In the genomic region with DNA sequence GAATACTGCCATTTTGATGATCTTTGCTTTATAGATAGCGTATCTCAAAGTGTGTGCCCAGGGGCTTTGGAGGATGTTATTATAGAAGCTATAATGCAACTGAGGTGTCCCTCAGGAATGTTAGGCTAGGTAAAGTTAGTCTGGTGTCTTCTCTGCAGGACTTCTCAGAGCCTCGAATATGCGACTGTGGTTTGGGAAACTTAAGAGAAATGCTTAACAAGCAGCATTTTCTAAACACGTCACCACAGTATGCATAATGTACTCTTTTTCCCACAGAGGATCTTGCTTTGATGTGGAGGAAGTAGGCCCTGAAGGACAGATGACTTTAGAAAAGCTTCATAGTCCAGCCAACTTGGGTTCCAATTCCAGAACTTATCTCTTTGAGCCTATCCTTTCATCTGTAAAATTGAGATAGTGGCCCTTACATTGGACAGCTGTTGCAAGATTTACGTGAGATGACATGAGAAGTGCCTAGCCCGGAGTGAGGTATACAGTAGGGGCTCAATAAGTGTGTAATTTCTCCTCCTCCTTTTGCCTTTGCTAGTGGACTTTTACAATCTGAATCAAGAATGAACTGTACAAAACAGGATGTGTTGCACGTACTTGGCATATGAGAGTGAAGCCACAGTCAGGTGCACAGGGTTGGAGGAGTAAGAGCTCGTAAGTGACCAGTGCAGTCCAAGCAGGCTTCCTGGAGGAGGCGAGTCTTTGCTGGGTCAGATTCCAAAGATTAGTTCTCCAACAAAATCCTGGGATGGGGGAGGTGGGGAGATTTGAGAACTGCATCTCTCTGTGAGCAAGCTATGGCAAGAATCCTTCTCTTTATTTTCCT, we compare ENCODE assay signal across 25 cellular contexts. TPM values are rescaled to one million over a fixed set of nuclear protein-coding genes. Genes with fewer than 3 reads are reported as not detected.
"Had no signal": no experiment of that assay in that cellular context is flagged by ENCODE, and none has a peak within 500 bp of the region (broad histone marks: within the 10 kb centered on the region; RNA-seq: fewer than 3 reads in every experiment).

No MANE protein-coding gene starts in this region.

- H3K4me3 ChIP-seq: ascending aorta, esophagus squamous epithelium, spleen, thoracic aorta, vagina had no signal

- H3K36me3 ChIP-seq: ascending aorta, esophagus squamous epithelium, spleen, thoracic aorta, vagina had no signal

- H3K4me1 ChIP-seq: ascending aorta, spleen, vagina had no signal

- H3K27me3 Mint-ChIP-seq: activated naive CD8-positive, alpha-beta T cell had no signal

- H3K9me3 ChIP-seq: ascending aorta, esophagus squamous epithelium, spleen, thoracic aorta, vagina had no signal

- H3K27ac Mint-ChIP-seq: activated CD4-positive, alpha-beta T cell treated with anti-CD3 and anti-CD28 coated beads for 36 hours; activated naive CD8-positive, alpha-beta T cell; brain; naive thymus-derived CD8-positive, alpha-beta T cell; T-helper 2 cell treated with Interferon-gamma antibody and Interleukin-4, amounts not matched to agents 5 μg/mL and 100 μg/mL, for 36 hours had no signal

- ATAC-seq: activated CD4-positive, alpha-beta T cell treated with anti-CD3 and anti-CD28 coated beads for 36 hours; left cardiac atrium; left ventricle myocardium superior; naive thymus-derived CD8-positive, alpha-beta T cell; right cardiac atrium; stimulated activated naive CD8-positive, alpha-beta T cell treated with anti-CD3 and anti-CD28 coated beads, Interleukin-15, Interleukin-2, amounts not matched to agents 100 U/mL and 50 U/mL, for 24 hours had no signal

- H3K27me3 ChIP-seq: ascending aorta, esophagus squamous epithelium, spleen, vagina had no signal

- H3K9me3 Mint-ChIP-seq: brain; naive thymus-derived CD8-positive, alpha-beta T cell; T-helper 2 cell treated with Interferon-gamma antibody and Interleukin-4, amounts not matched to agents 5 μg/mL and 100 μg/mL, for 36 hours had no signal

- H3K4me1 Mint-ChIP-seq: activated CD4-positive, alpha-beta T cell treated with anti-CD3 and anti-CD28 coated beads for 36 hours; naive thymus-derived CD8-positive, alpha-beta T cell had no signal

- H3K27ac ChIP-seq: ascending aorta, esophagus squamous epithelium, spleen, thoracic aorta, vagina had no signal

- DNase-seq: activated CD4-positive, alpha-beta T cell treated with anti-CD3 and anti-CD28 coated beads for 36 hours; activated CD4-positive, alpha-beta T cell treated with anti-CD3 and anti-CD28 coated beads, Interleukin-2, amount 50 U/mL, for 4 hours; activated CD4-positive, CD25-positive, alpha-beta regulatory T cell; activated CD8-positive, alpha-beta memory T cell treated with anti-CD3 and anti-CD28 coated beads for 24 hours; activated effector memory CD4-positive, alpha-beta T cell treated with Interleukin-2 at 50 U/mL for 16 hours; activated naive CD4-positive, alpha-beta T cell treated with Interleukin-2 at 50 U/mL for 16 hours; central memory CD4-positive, alpha-beta T cell; dermis blood vessel endothelial cell; effector CD4-positive, alpha-beta T cell; esophagus squamous epithelium; glutamatergic neuron; left cardiac atrium; left ventricle myocardium superior; naive thymus-derived CD8-positive, alpha-beta T cell; right cardiac atrium; spleen; stimulated activated naive CD8-positive, alpha-beta T cell treated with anti-CD3 and anti-CD28 coated beads, Interleukin-15, Interleukin-2, amounts not matched to agents 100 U/mL and 50 U/mL, for 24 hours; T-helper 1 cell had no signal

- H3K36me3 Mint-ChIP-seq: activated naive CD8-positive, alpha-beta T cell; brain; naive thymus-derived CD8-positive, alpha-beta T cell had no signal

- H3K4me3 Mint-ChIP-seq: activated CD4-positive, alpha-beta T cell treated with anti-CD3 and anti-CD28 coated beads for 36 hours; activated naive CD8-positive, alpha-beta T cell; brain; naive thymus-derived CD8-positive, alpha-beta T cell; T-helper 2 cell treated with Interferon-gamma antibody and Interleukin-4, amounts not matched to agents 5 μg/mL and 100 μg/mL, for 36 hours had no signal

RNA-seq across cellular contexts. Expression of gene TRABD2B, which starts 29.7 kb away (rescaled TPM):
- total RNA-seq: activated CD4-positive, alpha-beta T cell treated with anti-CD3 and anti-CD28 coated beads for 36 hours; dermis blood vessel endothelial cell; lung microvascular endothelial cell; naive thymus-derived CD8-positive, alpha-beta T cell had no signal
- polyA plus RNA-seq: naive thymus-derived CD8-positive, alpha-beta T cell had no signal
